Comparison of ENCODE assay signal across 23 cellular contexts in genomic region chr1:165772739-165773138, GRCh38. TPM values are rescaled to one million over a fixed set of nuclear protein-coding genes. Genes with fewer than 3 reads are reported as not detected.
A peak's percentile ranks its signal among the peaks of the same experiment; 100 is the strongest.
DNase-seq lines count a peak whose midpoint lies in the region; ATAC-seq and TF ChIP-seq lines count a peak whose summit lies in the region.
"Had no signal": no experiment of that assay in that cellular context is flagged by ENCODE, and none has a peak within 500 bp of the region (broad histone marks: within the 10 kb centered on the region; RNA-seq: fewer than 3 reads in every experiment).

No MANE protein-coding gene starts in this region.

- no peak for ATAC-seq in stimulated activated effector memory CD8-positive, alpha-beta T cell treated with anti-CD3 and anti-CD28 coated beads, Interleukin-12 subunit alpha, Interleukin-12 subunit beta, amount 100 ng/mL, for 72 hours
- no peak for ATAC-seq in HG02938 (IDR thresholded peaks at IDR 0.05; ENCODE audit: unreplicated experiment)
- ATAC-seq: activated CD4-positive, CD25-positive, alpha-beta regulatory T cell treated with anti-CD3 and anti-CD28 coated beads, Interleukin-2, amount 50 U/mL, for 24 hours; naive thymus-derived CD4-positive, alpha-beta T cell; stimulated activated naive CD8-positive, alpha-beta T cell treated with anti-CD3 and anti-CD28 coated beads, Interleukin-15, Interleukin-2, amounts not matched to agents 100 U/mL and 50 U/mL, for 24 hours had no signal

- DNase-seq in MCF 10A (ENCODE audit: unreplicated experiment) (no peak), breast epithelium (ENCODE audit: low spot score in 2 of 2) (no peak), mesenchymal stem cell (no peak), AML-193 (lab: John Stamatoyannopoulos, UW) (no peak), islet precursor cell (no peak)
- no peak for DNase-seq in stimulated activated effector memory CD8-positive, alpha-beta T cell treated with anti-CD3 and anti-CD28 coated beads, Interleukin-12 subunit alpha, Interleukin-12 subunit beta, amount 100 ng/mL, for 72 hours (ENCODE audit: low spot score in 2 of 2)
- DNase-seq: 8988T; activated CD4-positive, alpha-beta memory T cell treated with anti-CD3 and anti-CD28 coated beads, Interleukin-2, amount 10 ng/mL, durations not matched to agents 7 days and 5 days; activated naive CD8-positive, alpha-beta T cell treated with anti-CD3 and anti-CD28 coated beads, Interleukin-2, amount 10 ng/mL, durations not matched to agents 7 days and 5 days; BE2C; COR-L47; DND-41; foreskin melanocyte; naive thymus-derived CD4-positive, alpha-beta T cell; NCI-H1105 treated with DMSO at 0.1 percent for 48 hours; NCI-H2081; NCI-H774; stimulated activated naive CD8-positive, alpha-beta T cell treated with anti-CD3 and anti-CD28 coated beads, Interleukin-15, Interleukin-2, amounts not matched to agents 100 U/mL and 50 U/mL, for 24 hours had no signal

- H3K9ac ChIP-seq in mesenchymal stem cell (ENCODE audit: low read length) = peak overlapping the region; percentile 69
- H3K9ac ChIP-seq: parathyroid adenoma had no signal

- no peak overlapping the region for H3K18ac ChIP-seq in mesenchymal stem cell (ENCODE audit: low read depth in 1 of 2, low read length in 2 of 2)

- H2BK12ac ChIP-seq in mesenchymal stem cell (ENCODE audit: low read length in 2 of 2) = no peak overlapping the region

- BruUV-seq in MCF 10A (replicated peaks; lab: Mats Ljungman, UMichigan) = no TSS peak

- H3K27ac ChIP-seq in breast epithelium (no peak overlapping the region), mesenchymal stem cell (ENCODE audit: low read length, poor library complexity, severe bottlenecking) (peak overlapping the region; percentile 74)
- H3K27ac ChIP-seq: parathyroid adenoma, right atrium auricular region had no signal

- no peaks in the 10 kb centered on the region for H3K9me3 Mint-ChIP-seq in MCF 10A (ENCODE audit: unreplicated experiment)
- H3K9me3 Mint-ChIP-seq in stimulated activated effector memory CD8-positive, alpha-beta T cell treated with anti-CD3 and anti-CD28 coated beads, Interleukin-12 subunit alpha, Interleukin-12 subunit beta, amount 100 ng/mL, for 72 hours = no peaks in the 10 kb centered on the region
- H3K9me3 Mint-ChIP-seq: activated CD4-positive, alpha-beta memory T cell treated with anti-CD3 and anti-CD28 coated beads, Interleukin-2, amount 10 ng/mL, durations not matched to agents 7 days and 5 days; activated naive CD8-positive, alpha-beta T cell treated with anti-CD3 and anti-CD28 coated beads, Interleukin-2, amount 10 ng/mL, durations not matched to agents 7 days and 5 days had no signal

- H3K36me3 ChIP-seq in breast epithelium (no peaks in the 10 kb centered on the region), mesenchymal stem cell (ENCODE audit: control insufficient read depth in 1 of 2, insufficient read depth in 2 of 2, low read depth in 1 of 2, low read length in 2 of 2) (peaks cover 0 to 12% of the 10 kb centered on the region in 2 experiments)
- H3K36me3 ChIP-seq: BE2C had no signal

- peaks cover 16% of the 10 kb centered on the region for H3K4me1 Mint-ChIP-seq in MCF 10A (ENCODE audit: insufficient read depth, unreplicated experiment)
- peaks cover 17% of the 10 kb centered on the region for H3K4me1 Mint-ChIP-seq in stimulated activated effector memory CD8-positive, alpha-beta T cell treated with anti-CD3 and anti-CD28 coated beads, Interleukin-12 subunit alpha, Interleukin-12 subunit beta, amount 100 ng/mL, for 72 hours

- H3K36me3 Mint-ChIP-seq in MCF 10A (ENCODE audit: insufficient read depth, unreplicated experiment) = peaks cover 25% of the 10 kb centered on the region
- peaks cover 14% of the 10 kb centered on the region for H3K36me3 Mint-ChIP-seq in stimulated activated effector memory CD8-positive, alpha-beta T cell treated with anti-CD3 and anti-CD28 coated beads, Interleukin-12 subunit alpha, Interleukin-12 subunit beta, amount 100 ng/mL, for 72 hours

- H3K14ac ChIP-seq in mesenchymal stem cell (ENCODE audit: low read length in 2 of 2) = no peak overlapping the region

- H3K23ac ChIP-seq in mesenchymal stem cell (ENCODE audit: low read length in 2 of 2) = no peak overlapping the region

- no peak overlapping the region for H3K4ac ChIP-seq in mesenchymal stem cell (ENCODE audit: low read depth in 1 of 2, low read length in 2 of 2)

- peaks cover 0 to 9% of the 10 kb centered on the region in 2 donors for H3K4me1 ChIP-seq in breast epithelium
- H3K4me1 ChIP-seq in mesenchymal stem cell (ENCODE audit: control insufficient read depth, insufficient read depth, low read depth, low read length) = peaks cover 6% of the 10 kb centered on the region
- H3K4me1 ChIP-seq: BE2C had no signal

- H3K79me1 ChIP-seq in mesenchymal stem cell (replicated peaks; ENCODE audit: low read length, poor library complexity, severe bottlenecking) = peaks cover 3% of the 10 kb centered on the region

- intact Hi-C loops in MCF 10A (cut with micrococcal nuclease) (no loop called here), breast epithelium (cut with DNase I; ENCODE audit: low total_unique reads) (no loop called here)

- CTCF ChIA-PET in MCF 10A (lab: Yijun Ruan, JAX) = interaction anchor here (0.6 to 7.3 kb wide), 5 partner anchors 12 to 141 kb away, joined by 3 to 53 read pairs (median 3); no protein-coding TSS in a partner anchor

- H3K4me3 ChIP-seq in breast epithelium (no peak overlapping the region), WI38 (ENCODE audit: low read depth, low read length) (peak overlapping the region; percentile 18; the same call in 1 of the 2 replicates), mesenchymal stem cell (ENCODE audit: insufficient read depth in 1 of 2, low read depth in 1 of 2, low read length in 2 of 2) (peak overlapping the region in 1 of 2 experiments; percentile 31)
- H3K4me3 ChIP-seq: right atrium auricular region had no signal

- no peak overlapping the region for H2AK5ac ChIP-seq in mesenchymal stem cell (ENCODE audit: low read length, severe bottlenecking)

- over 99% methylated on average over 2 of the region's 3 CpGs for WGBS in mesenchymal stem cell

- POLR2A ChIA-PET in MCF 10A (lab: Yijun Ruan, JAX) = interaction anchor here (0.7 to 1.6 kb wide), 4 partner anchors 51 to 125 kb away, joined by 3 to 6 read pairs (median 4); partner anchors contain the start of gene ALDH9A1

- no peak overlapping the region for H2BK120ac ChIP-seq in mesenchymal stem cell (ENCODE audit: low read depth, low read length)

- H2AFZ ChIP-seq in mesenchymal stem cell (ENCODE audit: low read depth, low read length) = no peak overlapping the region
- H2AFZ ChIP-seq: parathyroid adenoma had no signal

- H4K8ac ChIP-seq in mesenchymal stem cell (ENCODE audit: low read length) = no peak overlapping the region

- H3K4me2 ChIP-seq in mesenchymal stem cell (ENCODE audit: low read length, poor library complexity, severe bottlenecking) = no peak overlapping the region

- H4K91ac ChIP-seq in mesenchymal stem cell (ENCODE audit: low read length) = no peak overlapping the region

- TF ChIP-seq CTCF in MCF 10A (IDR thresholded peaks at IDR 0.05; ENCODE audit: unreplicated experiment) = no peak
- TF ChIP-seq CTCF in breast epithelium (IDR thresholded peaks at IDR 0.05) = no peak
- no peak for TF ChIP-seq CTCF in WI38 (IDR thresholded peaks at IDR 0.05; ENCODE audit: low read depth, low read length)

- H2BK15ac ChIP-seq in mesenchymal stem cell (ENCODE audit: low read depth, poor library complexity, severe bottlenecking) = no peak overlapping the region

- H3K27ac Mint-ChIP-seq in MCF 10A (ENCODE audit: low read depth, unreplicated experiment) = peak overlapping the region; percentile 39
- H3K27ac Mint-ChIP-seq in stimulated activated effector memory CD8-positive, alpha-beta T cell treated with anti-CD3 and anti-CD28 coated beads, Interleukin-12 subunit alpha, Interleukin-12 subunit beta, amount 100 ng/mL, for 72 hours = no peak overlapping the region
- H3K27ac Mint-ChIP-seq: activated CD4-positive, alpha-beta memory T cell treated with anti-CD3 and anti-CD28 coated beads, Interleukin-2, amount 10 ng/mL, durations not matched to agents 7 days and 5 days; activated naive CD8-positive, alpha-beta T cell treated with anti-CD3 and anti-CD28 coated beads, Interleukin-2, amount 10 ng/mL, durations not matched to agents 7 days and 5 days; naive thymus-derived CD4-positive, alpha-beta T cell had no signal

- no peaks in the 10 kb centered on the region for H3K27me3 Mint-ChIP-seq in MCF 10A (ENCODE audit: insufficient read depth, unreplicated experiment)
- H3K27me3 Mint-ChIP-seq: activated CD4-positive, alpha-beta memory T cell treated with anti-CD3 and anti-CD28 coated beads, Interleukin-2, amount 10 ng/mL, durations not matched to agents 7 days and 5 days; activated naive CD8-positive, alpha-beta T cell treated with anti-CD3 and anti-CD28 coated beads, Interleukin-2, amount 10 ng/mL, durations not matched to agents 7 days and 5 days; naive thymus-derived CD4-positive, alpha-beta T cell had no signal

- no peak overlapping the region for H3K4me3 Mint-ChIP-seq in MCF 10A (ENCODE audit: unreplicated experiment)
- H3K4me3 Mint-ChIP-seq in stimulated activated effector memory CD8-positive, alpha-beta T cell treated with anti-CD3 and anti-CD28 coated beads, Interleukin-12 subunit alpha, Interleukin-12 subunit beta, amount 100 ng/mL, for 72 hours = no peak overlapping the region
- H3K4me3 Mint-ChIP-seq: activated CD4-positive, alpha-beta memory T cell treated with anti-CD3 and anti-CD28 coated beads, Interleukin-2, amount 10 ng/mL, durations not matched to agents 7 days and 5 days; activated naive CD8-positive, alpha-beta T cell treated with anti-CD3 and anti-CD28 coated beads, Interleukin-2, amount 10 ng/mL, durations not matched to agents 7 days and 5 days; naive thymus-derived CD4-positive, alpha-beta T cell had no signal

- TF ChIP-seq POLR2A in breast epithelium (IDR thresholded peaks at IDR 0.05) = no peak

- no peaks in the 10 kb centered on the region for H3K9me3 ChIP-seq in breast epithelium
- no peaks in the 10 kb centered on the region for H3K9me3 ChIP-seq in mesenchymal stem cell (ENCODE audit: control insufficient read depth, low read length)
- H3K9me3 ChIP-seq: BE2C, right atrium auricular region had no signal

- H3K27me3 ChIP-seq in breast epithelium = no peaks in the 10 kb centered on the region
- H3K27me3 ChIP-seq in mesenchymal stem cell (ENCODE audit: control insufficient read depth in 1 of 2, insufficient read depth in 1 of 2, low read length in 2 of 2) = no peaks in the 10 kb centered on the region
- H3K27me3 ChIP-seq: BE2C, right atrium auricular region had no signal

- no peak overlapping the region for H2BK5ac ChIP-seq in mesenchymal stem cell (ENCODE audit: low read depth, low read length, poor library complexity, severe bottlenecking)

RNA-seq across cellular contexts. Expression of gene TMCO1, which starts 4.1 kb away (rescaled TPM):
- total RNA-seq in MCF 10A (2022) (158 and 202 TPM in 2 replicates), breast epithelium (10 to 100 TPM; 57.1 to 89.4 (median 68.8) TPM)
- 199 TPM for polyA plus RNA-seq in mesenchymal stem cell (2013, experiment 1 of 2)
- 201 TPM for polyA plus RNA-seq in mesenchymal stem cell (2013, experiment 2 of 2)

RNA-seq across cellular contexts. Expression of gene UCK2, which starts 54.7 kb away (rescaled TPM):
- total RNA-seq in MCF 10A (2022) (108 and 144 TPM in 2 replicates), breast epithelium (10 to 100 TPM; 13.6 to 51.1 (median 45.9) TPM)
- polyA plus RNA-seq in mesenchymal stem cell (2013, experiment 1 of 2) = 43.9 TPM
- 45.6 TPM for polyA plus RNA-seq in mesenchymal stem cell (2013, experiment 2 of 2)
